In genomic region chr16:50539053-50539615, GRCh38 we compare ENCODE assay signal across 1 cellular context.
A peak's percentile ranks its signal among the peaks of the same experiment; 100 is the strongest.
TF ChIP-seq lines count a peak whose summit lies in the region.

No MANE protein-coding gene starts in this region.

TF ChIP-seq in HepG2, 621 proteins besides CTCF, POLR2A, EP300 and RAD21 (continued from another document and continues in another):
- peak; percentile 58; the same call in 1 of the 2 replicates for TF ChIP-seq ZNF318 (CRISPR knock-in tag; IDR thresholded peaks at IDR 0.05)
- peak; percentile 35 for TF ChIP-seq PHF5A (CRISPR knock-in tag; IDR thresholded peaks at IDR 0.05; ENCODE audit: low read depth, unreplicated experiment)
- TF ChIP-seq ZMAT3 (CRISPR knock-in tag; conservative IDR thresholded peaks at IDR 0.05), result 0 out of 2 replicates have a peak, but pooled peaks have one; percentile 40
- TF ChIP-seq ZNF83 (CRISPR knock-in tag; IDR thresholded peaks at IDR 0.05; ENCODE audit: borderline replicate concordance), result no peak
- no peak for TF ChIP-seq PRPF4 (IDR thresholded peaks at IDR 0.05; ENCODE audit: low read depth, low read length, poor library complexity, severe bottlenecking)
- no peak for TF ChIP-seq ATAD3A (CRISPR knock-in tag; IDR thresholded peaks at IDR 0.05)
- TF ChIP-seq RFXAP (CRISPR knock-in tag; IDR thresholded peaks at IDR 0.05; ENCODE audit: borderline replicate concordance), result no peak
- TF ChIP-seq PRMT3 (CRISPR knock-in tag; IDR thresholded peaks at IDR 0.05; ENCODE audit: borderline replicate concordance, low read depth), result peak; percentile 92; the same call in 1 of the 2 replicates
- TF ChIP-seq MEIS2 (CRISPR knock-in tag; IDR thresholded peaks at IDR 0.05), result no peak; the same call in 1 of the 2 replicates
- peak; percentile 67; the same call in 1 of the 2 replicates for TF ChIP-seq SRF (IDR thresholded peaks at IDR 0.05; ENCODE audit: low read depth, low read length)
- no peak for TF ChIP-seq ZNF75D (CRISPR knock-in tag; IDR thresholded peaks at IDR 0.05; ENCODE audit: borderline replicate concordance)
- peak; percentile 49; the same call in 1 of the 2 replicates for TF ChIP-seq TFE3 (CRISPR knock-in tag; IDR thresholded peaks at IDR 0.05)
- TF ChIP-seq ETS1 (CRISPR knock-in tag; IDR thresholded peaks at IDR 0.05), result no peak
- TF ChIP-seq ZNF432 (CRISPR knock-in tag; IDR thresholded peaks at IDR 0.05; ENCODE audit: borderline replicate concordance), result no peak
- TF ChIP-seq PHF20 (CRISPR knock-in tag; IDR thresholded peaks at IDR 0.05), result no peak
- TF ChIP-seq PITX1 (CRISPR knock-in tag; IDR thresholded peaks at IDR 0.05), result peak; percentile 90
- TF ChIP-seq ZNF775 (CRISPR knock-in tag; IDR thresholded peaks at IDR 0.05; ENCODE audit: borderline replicate concordance), result 0 out of 2 replicates have a peak, but pooled peaks have one; percentile 71
- TF ChIP-seq NPAS2 (CRISPR knock-in tag; IDR thresholded peaks at IDR 0.05; ENCODE audit: borderline replicate concordance), result no peak
- TF ChIP-seq MATR3 (CRISPR knock-in tag; IDR thresholded peaks at IDR 0.05), result no peak
- TF ChIP-seq PLRG1 (conservative IDR thresholded peaks at IDR 0.05), result no peak
- TF ChIP-seq ZNF235 (CRISPR knock-in tag; IDR thresholded peaks at IDR 0.05; ENCODE audit: borderline replicate concordance), result no peak
- TF ChIP-seq U2AF1 (optimal IDR thresholded peaks at IDR 0.05; ENCODE audit: low read depth, low read length), result no peak
- TF ChIP-seq ZBTB49 (CRISPR knock-in tag; IDR thresholded peaks at IDR 0.05; ENCODE audit: borderline replicate concordance), result peak; percentile 19; the same call in 1 of the 2 replicates
- no peak for TF ChIP-seq YEATS4 (CRISPR knock-in tag; IDR thresholded peaks at IDR 0.05; ENCODE audit: borderline replicate concordance)
- TF ChIP-seq GATAD2A (CRISPR knock-in tag; IDR thresholded peaks at IDR 0.05), result peak; percentile 97
- TF ChIP-seq HOXA9 (CRISPR knock-in tag; IDR thresholded peaks at IDR 0.05; ENCODE audit: borderline replicate concordance), result no peak
- peak; percentile 59; the same call in 1 of the 2 replicates for TF ChIP-seq ZNF646 (CRISPR knock-in tag; IDR thresholded peaks at IDR 0.05)
- TF ChIP-seq NFYB (CRISPR knock-in tag; IDR thresholded peaks at IDR 0.05), result no peak
- TF ChIP-seq ZNF558 (CRISPR knock-in tag; IDR thresholded peaks at IDR 0.05; ENCODE audit: borderline replicate concordance), result no peak
- TF ChIP-seq NR0B2 (CRISPR knock-in tag; IDR thresholded peaks at IDR 0.05), result no peak
